Comparison of ENCODE assay signal across 22 cellular contexts in the genomic region with DNA sequence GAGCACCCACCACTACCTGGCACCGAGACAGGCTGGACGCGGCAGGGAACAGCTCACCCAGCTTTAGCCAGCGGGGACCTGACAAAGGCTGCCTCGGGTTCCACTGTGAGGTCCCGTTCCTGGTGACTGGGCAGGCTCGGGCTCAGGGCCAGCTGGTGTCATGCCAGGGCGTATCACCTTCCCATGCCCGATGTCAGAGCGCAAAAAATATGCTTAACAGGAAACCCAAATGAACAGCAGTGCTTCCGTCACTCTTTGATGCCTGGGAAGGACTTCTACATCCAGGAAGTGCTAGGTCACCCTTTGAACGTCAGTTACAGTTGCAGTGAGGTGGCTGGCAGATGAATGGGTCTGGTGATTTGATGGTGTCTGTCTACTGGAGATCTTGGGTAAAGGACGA.
DNase-seq lines count a peak whose midpoint lies in the region; ATAC-seq and TF ChIP-seq lines count a peak whose summit lies in the region.
"Had no signal": no experiment of that assay in that cellular context is flagged by ENCODE, and none has a peak within 500 bp of the region (broad histone marks: within the 10 kb centered on the region; RNA-seq: fewer than 3 reads in every experiment).

No MANE protein-coding gene starts in this region.

- H3K4me3 Mint-ChIP-seq in naive thymus-derived CD4-positive, alpha-beta T cell: peak overlapping the region in 1 of 10 donors; percentile 3
- H3K4me3 Mint-ChIP-seq: HFFc6, mesothelial cell of epicardium, nephron had no signal

- DNase-seq in NCI-H510A (lab: John Stamatoyannopoulos, UW): peak; percentile 34
- no peak for DNase-seq in NCI-H510A treated with DMSO at 0.1 percent for 48 hours (lab: John Stamatoyannopoulos, UW)
- DNase-seq in DMS153 treated with DMSO at 0.1 percent for 48 hours (lab: John Stamatoyannopoulos, UW; ENCODE audit: unreplicated experiment): peak; percentile 47
- peak; percentile 20 for DNase-seq in RPMI8226
- peak in 2 of 9 donors; percentile 7 to 24 for DNase-seq in naive thymus-derived CD4-positive, alpha-beta T cell
- DNase-seq: activated CD4-positive, alpha-beta T cell treated with anti-CD3 and anti-CD28 coated beads for 4 hours; activated naive CD4-positive, alpha-beta T cell; cerebellar nuclear complex; DMS53; effector memory CD4-positive, alpha-beta T cell; HFFc6; Karpas-422; NCI-H446; stomach had no signal

- no peaks in the 10 kb centered on the region for H3K27me3 ChIP-seq in naive thymus-derived CD4-positive, alpha-beta T cell (ENCODE audit: control insufficient read depth in 2 of 2, insufficient read depth in 2 of 2, low read length in 2 of 2)

- no peak overlapping the region for H3K4me3 ChIP-seq in naive thymus-derived CD4-positive, alpha-beta T cell (ENCODE audit: low read length)
- H3K4me3 ChIP-seq: A549, stomach had no signal

- TF ChIP-seq POLR2A in GM18505 (IDR thresholded peaks at IDR 0.05; ENCODE audit: borderline replicate concordance, extremely low read depth, insufficient read depth, insufficient read length): no peak

- H3K36me3 Mint-ChIP-seq in naive thymus-derived CD4-positive, alpha-beta T cell: no peaks in the 10 kb centered on the region
- H3K36me3 Mint-ChIP-seq: mesothelial cell of epicardium had no signal

- no peak overlapping the region for H3K27ac ChIP-seq in naive thymus-derived CD4-positive, alpha-beta T cell (ENCODE audit: low read depth, low read length)
- H3K27ac ChIP-seq: A549, C4-2B, stomach had no signal

- peaks cover 2 to 25% (median 15%) of the 10 kb centered on the region in 5 donors for H3K27me3 Mint-ChIP-seq in naive thymus-derived CD4-positive, alpha-beta T cell

- no peaks in the 10 kb centered on the region for H3K36me3 ChIP-seq in naive thymus-derived CD4-positive, alpha-beta T cell (ENCODE audit: control insufficient read depth in 2 of 3, insufficient read depth in 3 of 3, low read length in 3 of 3)
- H3K36me3 ChIP-seq: stomach had no signal

- intact Hi-C loops in naive thymus-derived CD4-positive, alpha-beta T cell (cut with micrococcal nuclease): no loop called here

- peaks cover 2 to 13% (median 7%) of the 10 kb centered on the region in 7 donors for H3K4me1 Mint-ChIP-seq in naive thymus-derived CD4-positive, alpha-beta T cell
- H3K4me1 Mint-ChIP-seq: nephron had no signal

- no peaks in the 10 kb centered on the region for H3K4me1 ChIP-seq in naive thymus-derived CD4-positive, alpha-beta T cell (ENCODE audit: control insufficient read depth in 2 of 2, insufficient read depth in 2 of 2, low read length in 2 of 2)
- H3K4me1 ChIP-seq: A549, stomach had no signal

- ATAC-seq in naive thymus-derived CD4-positive, alpha-beta T cell: peak; percentile 34
- ATAC-seq in GM18868 (IDR thresholded peaks at IDR 0.05; ENCODE audit: unreplicated experiment) (no peak), HG03139 (IDR thresholded peaks at IDR 0.05; ENCODE audit: unreplicated experiment) (no peak), GM18505 (IDR thresholded peaks at IDR 0.05; ENCODE audit: unreplicated experiment) (no peak)
- ATAC-seq: A549 had no signal

- POLR2A ChIA-PET in naive thymus-derived CD4-positive, alpha-beta T cell (lab: Charles Lee): no interaction called here

- no peaks in the 10 kb centered on the region for H3K9me3 ChIP-seq in naive thymus-derived CD4-positive, alpha-beta T cell (ENCODE audit: control insufficient read depth in 2 of 3, low read length in 3 of 3)
- H3K9me3 ChIP-seq: A549 had no signal

- no peaks in the 10 kb centered on the region for H3K9me3 Mint-ChIP-seq in naive thymus-derived CD4-positive, alpha-beta T cell
- H3K9me3 Mint-ChIP-seq: mesothelial cell of epicardium, nephron had no signal

- CTCF ChIA-PET in naive thymus-derived CD4-positive, alpha-beta T cell (lab: Charles Lee): no interaction called here

- H3K27ac Mint-ChIP-seq in naive thymus-derived CD4-positive, alpha-beta T cell: peak overlapping the region in 1 of 9 donors; percentile 5
- H3K27ac Mint-ChIP-seq: HFFc6, mesothelial cell of epicardium, nephron, progenitor cell of endocrine pancreas had no signal
